Comparison of ENCODE assay signal across 24 cellular contexts in genomic region chr2:120898961-120899360, GRCh38.
A peak's percentile ranks its signal among the peaks of the same experiment; 100 is the strongest.
DNase-seq lines count a peak whose midpoint lies in the region; ATAC-seq and TF ChIP-seq lines count a peak whose summit lies in the region.
"Had no signal": no experiment of that assay in that cellular context is flagged by ENCODE, and none has a peak within 500 bp of the region (broad histone marks: within the 10 kb centered on the region; RNA-seq: fewer than 3 reads in every experiment).

No MANE protein-coding gene starts in this region.

- H3K27ac Mint-ChIP-seq in activated T-helper 2 cell treated with anti-CD3 and anti-CD28 coated beads, Interferon-gamma antibody, Interleukin-2, Interleukin-4, amounts not matched to agents 10 μg/mL and 5 μg/mL and 100 μg/mL, durations not matched to agents 14 hours and 24 hours and 36 hours, result no peak overlapping the region
- H3K27ac Mint-ChIP-seq in immature natural killer cell, result no peak overlapping the region
- no peak overlapping the region for H3K27ac Mint-ChIP-seq in activated naive CD4-positive, alpha-beta T cell treated with anti-CD3 and anti-CD28 coated beads for 36 hours
- H3K27ac Mint-ChIP-seq: naive thymus-derived CD8-positive, alpha-beta T cell had no signal

- ATAC-seq in heart left ventricle, result no peak
- ATAC-seq: foreskin keratinocyte; naive thymus-derived CD8-positive, alpha-beta T cell had no signal

- DNase-seq in cardiac muscle cell (ENCODE audit: low read depth in 1 of 2, low spot score in 1 of 2), result no peak
- DNase-seq in heart left ventricle, result no peak
- no peak for DNase-seq in SK-N-MC (ENCODE audit: low read depth, low spot score)
- peak; percentile 46 for DNase-seq in left kidney (ENCODE audit: low read depth, low spot score)
- DNase-seq in COLO668 (lab: John Stamatoyannopoulos, UW; ENCODE audit: unreplicated experiment), result no peak
- DNase-seq in activated T-helper 2 cell treated with anti-CD3 and anti-CD28 coated beads, Interferon-gamma antibody, Interleukin-2, Interleukin-4, amounts not matched to agents 10 μg/mL and 5 μg/mL and 100 μg/mL, durations not matched to agents 14 hours and 24 hours and 36 hours (ENCODE audit: low spot score), result no peak
- no peak for DNase-seq in immature natural killer cell
- no peak for DNase-seq in activated naive CD4-positive, alpha-beta T cell treated with anti-CD3 and anti-CD28 coated beads for 36 hours
- DNase-seq: ACHN; activated CD4-positive, alpha-beta T cell treated with anti-CD3 and anti-CD28 coated beads, Interleukin-2, amount 50 U/mL, for 4 hours; activated gamma-delta T cell; caudate nucleus; foreskin keratinocyte; GDM1; hypothalamus; KBM-7; kidney glomerular epithelial cell; mesendoderm; NCI-H187 treated with DMSO at 0.1 percent for 48 hours; SHP77; stimulated activated naive CD4-positive, alpha-beta T cell treated with Interleukin-2 at 50 U/mL for 16 hours had no signal

- H3K9me3 Mint-ChIP-seq in activated T-helper 2 cell treated with anti-CD3 and anti-CD28 coated beads, Interferon-gamma antibody, Interleukin-2, Interleukin-4, amounts not matched to agents 10 μg/mL and 5 μg/mL and 100 μg/mL, durations not matched to agents 14 hours and 24 hours and 36 hours, result no peaks in the 10 kb centered on the region
- H3K9me3 Mint-ChIP-seq in immature natural killer cell, result no peaks in the 10 kb centered on the region
- H3K9me3 Mint-ChIP-seq in activated naive CD4-positive, alpha-beta T cell treated with anti-CD3 and anti-CD28 coated beads for 36 hours, result no peaks in the 10 kb centered on the region
- H3K9me3 Mint-ChIP-seq: naive thymus-derived CD8-positive, alpha-beta T cell had no signal

- no peaks in the 10 kb centered on the region for H3K36me3 Mint-ChIP-seq in activated T-helper 2 cell treated with anti-CD3 and anti-CD28 coated beads, Interferon-gamma antibody, Interleukin-2, Interleukin-4, amounts not matched to agents 10 μg/mL and 5 μg/mL and 100 μg/mL, durations not matched to agents 14 hours and 24 hours and 36 hours (ENCODE audit: low read depth)
- H3K36me3 Mint-ChIP-seq in immature natural killer cell, result no peaks in the 10 kb centered on the region
- no peaks in the 10 kb centered on the region for H3K36me3 Mint-ChIP-seq in activated naive CD4-positive, alpha-beta T cell treated with anti-CD3 and anti-CD28 coated beads for 36 hours (ENCODE audit: low read depth)
- H3K36me3 Mint-ChIP-seq: naive thymus-derived CD8-positive, alpha-beta T cell had no signal

- TF ChIP-seq CTCF in cardiac muscle cell (IDR thresholded peaks at IDR 0.05; ENCODE audit: low read depth, low read length), result no peak
- TF ChIP-seq CTCF in heart left ventricle (IDR thresholded peaks at IDR 0.05), result no peak

- H3K27ac ChIP-seq in cardiac muscle cell (peak overlapping the region; percentile 15), heart left ventricle (no peak overlapping the region), SK-N-MC (peak overlapping the region; percentile 67)
- H3K27ac ChIP-seq: C4-2B, foreskin keratinocyte, prostate gland had no signal

- intact Hi-C loops in heart left ventricle (cut with DNase I), result loop anchor here in 1 of 10 donors (10.0 kb wide), 1 partner anchor 176 kb away; no protein-coding TSS in a partner anchor
- intact Hi-C loops in activated T-helper 2 cell treated with anti-CD3 and anti-CD28 coated beads, Interferon-gamma antibody, Interleukin-2, Interleukin-4, amounts not matched to agents 10 μg/mL and 5 μg/mL and 100 μg/mL, durations not matched to agents 14 hours and 24 hours and 36 hours (cut with micrococcal nuclease), result no loop called here
- intact Hi-C loops in activated naive CD4-positive, alpha-beta T cell treated with anti-CD3 and anti-CD28 coated beads for 36 hours (cut with micrococcal nuclease), result no loop called here

- H3K9me3 ChIP-seq in cardiac muscle cell (ENCODE audit: low read depth) (no peaks in the 10 kb centered on the region), heart left ventricle (no peaks in the 10 kb centered on the region), SK-N-MC (ENCODE audit: low read depth, low read length) (no peaks in the 10 kb centered on the region)
- H3K9me3 ChIP-seq: prostate gland had no signal

- H3K9ac ChIP-seq in SK-N-MC (ENCODE audit: insufficient read length), result no peak overlapping the region

- H3K27me3 Mint-ChIP-seq in activated T-helper 2 cell treated with anti-CD3 and anti-CD28 coated beads, Interferon-gamma antibody, Interleukin-2, Interleukin-4, amounts not matched to agents 10 μg/mL and 5 μg/mL and 100 μg/mL, durations not matched to agents 14 hours and 24 hours and 36 hours (ENCODE audit: low read depth), result no peaks in the 10 kb centered on the region
- peaks cover 4 to 8% (median 5%) of the 10 kb centered on the region in 3 donors for H3K27me3 Mint-ChIP-seq in immature natural killer cell (ENCODE audit: low read depth in 3 of 3)
- peaks cover 2% of the 10 kb centered on the region for H3K27me3 Mint-ChIP-seq in activated naive CD4-positive, alpha-beta T cell treated with anti-CD3 and anti-CD28 coated beads for 36 hours (ENCODE audit: low read depth)

- H3K4me1 ChIP-seq in cardiac muscle cell (ENCODE audit: low read depth), result peaks cover 24% of the 10 kb centered on the region
- peaks cover 0 to 4% (median 0%) of the 10 kb centered on the region in 12 donors for H3K4me1 ChIP-seq in heart left ventricle
- H3K4me1 ChIP-seq: foreskin keratinocyte, prostate gland had no signal

- no peak overlapping the region for H3K4me3 ChIP-seq in cardiac muscle cell
- H3K4me3 ChIP-seq in heart left ventricle, result no peak overlapping the region
- peak overlapping the region; percentile 16; the same call in 1 of the 2 replicates for H3K4me3 ChIP-seq in SK-N-MC
- H3K4me3 ChIP-seq: prostate gland had no signal

- no peaks in the 10 kb centered on the region for H3K4me1 Mint-ChIP-seq in activated T-helper 2 cell treated with anti-CD3 and anti-CD28 coated beads, Interferon-gamma antibody, Interleukin-2, Interleukin-4, amounts not matched to agents 10 μg/mL and 5 μg/mL and 100 μg/mL, durations not matched to agents 14 hours and 24 hours and 36 hours (ENCODE audit: low read depth)
- no peaks in the 10 kb centered on the region for H3K4me1 Mint-ChIP-seq in immature natural killer cell
- H3K4me1 Mint-ChIP-seq in activated naive CD4-positive, alpha-beta T cell treated with anti-CD3 and anti-CD28 coated beads for 36 hours (ENCODE audit: low read depth), result no peaks in the 10 kb centered on the region

- no peaks in the 10 kb centered on the region for H3K36me3 ChIP-seq in cardiac muscle cell
- H3K36me3 ChIP-seq in heart left ventricle, result no peaks in the 10 kb centered on the region
- H3K36me3 ChIP-seq in SK-N-MC (ENCODE audit: insufficient read depth, low read length), result no peaks in the 10 kb centered on the region
- H3K36me3 ChIP-seq: prostate gland had no signal

- H3K4me3 Mint-ChIP-seq in activated T-helper 2 cell treated with anti-CD3 and anti-CD28 coated beads, Interferon-gamma antibody, Interleukin-2, Interleukin-4, amounts not matched to agents 10 μg/mL and 5 μg/mL and 100 μg/mL, durations not matched to agents 14 hours and 24 hours and 36 hours (ENCODE audit: low read depth), result no peak overlapping the region
- H3K4me3 Mint-ChIP-seq in immature natural killer cell, result no peak overlapping the region
- H3K4me3 Mint-ChIP-seq in activated naive CD4-positive, alpha-beta T cell treated with anti-CD3 and anti-CD28 coated beads for 36 hours, result no peak overlapping the region
- H3K4me3 Mint-ChIP-seq: naive thymus-derived CD8-positive, alpha-beta T cell had no signal

- no peak for TF ChIP-seq POLR2A in heart left ventricle (IDR thresholded peaks at IDR 0.05)

- CTCF ChIA-PET in activated naive CD4-positive, alpha-beta T cell treated with anti-CD3 and anti-CD28 coated beads for 36 hours (lab: Charles Lee), result no interaction called here

- 63 to 68% (median 67%) methylated on average over 9 of the region's 9 CpGs for WGBS in heart left ventricle, 4 donors

- no peaks in the 10 kb centered on the region for H3K27me3 ChIP-seq in cardiac muscle cell
- H3K27me3 ChIP-seq in heart left ventricle, result peaks cover 0 to 3% (median 0%) of the 10 kb centered on the region in 9 donors

Comparison
In these comparisons a context has a peak if more than half of its experiments do, and no peak if none do; other contexts are left out.
1. H3K27ac ChIP-seq: peak in cardiac muscle cell (single experiment) and SK-N-MC (single experiment); none in heart left ventricle (0 of 12).